Comparison of ENCODE assay signal across 1 cellular context in the genomic region with DNA sequence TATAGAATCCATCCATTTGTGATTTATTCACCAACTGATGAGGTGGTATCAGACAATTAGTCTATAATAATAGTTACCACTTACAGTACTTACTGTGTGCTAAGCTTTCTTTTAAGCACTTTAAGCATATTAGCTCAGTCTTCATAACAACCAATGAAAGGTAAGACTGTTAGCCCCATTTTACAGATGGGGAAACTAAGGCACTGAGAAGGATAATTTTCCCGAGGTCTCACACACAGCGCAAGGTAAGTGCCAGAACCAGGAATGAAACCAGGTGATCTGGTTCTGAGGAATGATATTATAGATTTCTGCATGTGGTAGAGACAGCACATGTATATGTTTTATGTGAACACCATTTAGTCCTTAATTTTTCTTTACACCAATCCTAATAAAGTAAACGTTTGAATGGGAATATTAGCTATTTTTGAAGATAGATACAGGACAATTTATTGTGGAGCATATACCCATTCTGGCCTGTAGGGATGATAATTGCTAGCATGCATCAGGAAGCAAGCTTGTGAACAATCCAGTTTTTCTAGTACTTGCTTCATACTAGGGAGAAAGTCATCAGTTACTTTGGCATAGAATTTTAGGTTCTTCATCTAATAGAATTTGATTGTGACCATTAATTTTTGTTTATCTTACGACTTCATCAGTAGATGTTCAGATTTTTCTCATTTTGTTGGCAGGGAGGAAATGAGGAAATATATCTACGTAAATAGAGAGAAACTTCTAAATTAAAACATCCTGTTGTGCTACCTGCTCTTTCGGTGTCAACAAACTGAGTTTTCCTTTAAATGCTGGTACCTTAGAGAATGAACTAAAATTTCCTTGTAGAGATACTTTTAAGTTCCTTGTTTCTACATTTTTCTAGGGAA.
TF ChIP-seq lines count a peak whose summit lies in the region.

No MANE protein-coding gene starts in this region.

TF ChIP-seq in WTC11, 78 proteins besides CTCF, POLR2A, EP300 and RAD21 (continued from another document):
- TF ChIP-seq, protein P1, sequence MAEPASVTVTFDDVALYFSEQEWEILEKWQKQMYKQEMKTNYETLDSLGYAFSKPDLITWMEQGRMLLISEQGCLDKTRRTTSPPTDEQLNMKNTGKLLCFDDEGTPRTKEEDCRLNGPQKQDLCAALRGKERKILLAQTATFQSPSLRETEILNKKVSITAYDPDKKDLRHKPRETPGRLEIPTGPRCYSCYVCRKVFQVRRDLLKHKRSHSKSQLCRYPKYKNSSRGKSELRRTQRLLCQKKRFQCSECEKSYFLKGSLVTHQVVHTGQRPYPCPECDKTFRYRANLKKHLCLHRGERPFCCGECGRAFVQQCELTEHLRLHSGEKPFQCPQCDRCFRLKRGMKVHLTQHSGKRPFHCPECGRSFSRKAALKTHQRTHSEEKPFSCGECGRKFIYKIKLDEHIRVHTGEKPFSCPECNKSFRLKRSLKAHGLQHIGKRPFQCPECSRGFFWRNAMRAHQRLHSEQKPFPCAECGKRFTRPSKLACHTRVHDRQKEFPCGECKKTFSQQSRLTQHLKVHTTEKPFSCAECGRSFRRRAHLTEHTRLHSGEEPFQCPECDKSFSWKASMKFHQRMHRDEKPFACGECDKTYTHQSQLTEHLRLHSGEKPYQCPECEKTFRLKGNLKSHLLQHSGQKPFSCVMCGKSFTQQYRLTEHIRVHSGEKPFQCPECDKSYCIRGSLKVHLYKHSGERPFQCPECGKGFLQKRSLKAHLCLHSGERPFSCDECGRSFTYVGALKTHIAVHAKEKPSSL (CRISPR knock-in tag; conservative IDR thresholded peaks at IDR 0.05): no peak
- no peak for TF ChIP-seq ZNF396 (CRISPR knock-in tag; IDR thresholded peaks at IDR 0.05; ENCODE audit: borderline replicate concordance)
- TF ChIP-seq ZBTB43 (CRISPR knock-in tag; IDR thresholded peaks at IDR 0.05): no peak
- TF ChIP-seq KAT7 (CRISPR knock-in tag; IDR thresholded peaks at IDR 0.05; ENCODE audit: borderline replicate concordance): no peak
- no peak for TF ChIP-seq SP1 (CRISPR knock-in tag; conservative IDR thresholded peaks at IDR 0.05)
- TF ChIP-seq CBFB (CRISPR knock-in tag; IDR thresholded peaks at IDR 0.05; ENCODE audit: low read depth): no peak
